ENCODE assay signal across 1 cellular context in the genomic region with DNA sequence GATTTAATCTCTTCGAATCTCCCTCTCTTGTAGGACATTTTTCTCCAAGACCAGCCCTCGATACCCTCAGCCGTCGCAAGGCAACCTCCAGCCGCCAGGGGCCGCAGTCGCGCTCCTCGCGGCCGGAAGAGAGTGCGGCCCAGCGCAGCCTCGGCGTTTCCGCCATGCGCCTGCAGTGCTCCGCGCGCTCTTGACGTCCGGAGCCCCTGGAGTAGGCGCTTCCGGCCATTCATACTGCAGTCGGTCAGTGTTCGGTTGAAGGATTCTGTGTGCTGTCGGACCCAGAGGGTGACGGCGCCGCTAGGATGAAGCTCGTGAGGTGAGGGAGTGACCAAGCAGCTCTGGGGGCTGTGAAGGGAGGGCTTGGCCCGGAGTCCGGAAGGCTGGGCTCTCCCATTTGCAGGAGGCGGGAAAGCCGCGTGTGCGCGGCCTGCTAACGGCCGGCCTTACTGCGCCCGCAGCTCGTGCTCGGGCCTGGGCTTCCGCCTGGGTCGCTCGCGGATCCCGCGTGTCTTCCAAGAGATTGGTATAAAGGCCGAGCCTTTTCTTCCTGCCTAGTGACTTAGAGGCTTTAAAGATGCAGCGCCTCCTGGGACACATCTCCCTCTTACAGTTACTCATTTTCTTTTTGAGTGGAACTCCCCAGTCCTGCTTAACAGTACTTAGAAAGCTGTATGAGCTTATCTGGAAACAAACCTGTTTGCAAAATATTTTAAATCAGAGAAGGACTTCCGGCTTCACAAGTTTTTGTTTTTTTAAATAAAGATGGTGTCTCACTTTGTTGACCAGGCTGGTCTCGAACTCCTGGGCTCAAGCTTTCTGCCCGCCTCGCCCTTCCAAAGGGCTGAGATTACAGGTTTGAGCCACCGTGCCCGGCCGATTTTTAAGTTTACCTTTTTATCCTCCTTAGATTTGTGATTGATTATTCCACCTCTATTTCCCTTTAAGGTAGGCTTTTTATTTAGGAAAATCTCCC.
TF ChIP-seq lines count a peak whose summit lies in the region.

A gene (plus strand): TSS at position 190 of the 976 bp plus-strand sequence. CDS start 116 bp downstream, at position 306.

TF ChIP-seq in HepG2, 621 proteins besides CTCF, POLR2A, EP300 and RAD21 (continued from another document and continues in another):
- TF ChIP-seq RNF2 (conservative IDR thresholded peaks at IDR 0.05; ENCODE audit: low read depth) (peak; percentile 99), ZNF446 (CRISPR knock-in tag; IDR thresholded peaks at IDR 0.05) (no peak), ZNF563 (CRISPR knock-in tag; IDR thresholded peaks at IDR 0.05) (peak; percentile 72; the same call in 1 of the 2 replicates), TMF1 (CRISPR knock-in tag; IDR thresholded peaks at IDR 0.05; ENCODE audit: low read depth) (peak; percentile 89; the same call in 1 of the 2 replicates), ZSCAN21 (CRISPR knock-in tag; IDR thresholded peaks at IDR 0.05; ENCODE audit: borderline replicate concordance) (peak; percentile 96), REL (CRISPR knock-in tag; conservative IDR thresholded peaks at IDR 0.05) (0 out of 2 replicates have a peak, but pooled peaks have one; percentile 88), EED (CRISPR knock-in tag; IDR thresholded peaks at IDR 0.05) (peak; percentile 91; the same call in 1 of the 2 replicates), ZNF552 (CRISPR knock-in tag; IDR thresholded peaks at IDR 0.05; ENCODE audit: borderline replicate concordance) (peak; percentile 59; the same call in 1 of the 2 replicates), KDM5B (CRISPR knock-in tag; IDR thresholded peaks at IDR 0.05; ENCODE audit: borderline replicate concordance) (peak; percentile 96), ZNF367 (CRISPR knock-in tag; IDR thresholded peaks at IDR 0.05; ENCODE audit: borderline replicate concordance) (peak; percentile 73; the same call in 1 of the 2 replicates), ZNF329 (CRISPR knock-in tag; IDR thresholded peaks at IDR 0.05; ENCODE audit: low read depth) (peak; percentile 52; the same call in 1 of the 2 replicates), ZNF431 (CRISPR knock-in tag; IDR thresholded peaks at IDR 0.05; ENCODE audit: borderline replicate concordance, low read depth) (peak; percentile 73; the same call in 1 of the 2 replicates), ZNF589 (CRISPR knock-in tag; conservative IDR thresholded peaks at IDR 0.05) (peak; percentile 83; the same call in 1 of the 2 replicates), HNF4A (CRISPR knock-in tag; IDR thresholded peaks at IDR 0.05) (peak; percentile 47), ZNF709 (CRISPR knock-in tag; IDR thresholded peaks at IDR 0.05) (peak; percentile 87; the same call in 1 of the 2 replicates), CREM (IDR thresholded peaks at IDR 0.05) (peak; percentile 71; the same call in 1 of the 2 replicates), CREM (CRISPR knock-in tag; IDR thresholded peaks at IDR 0.05) (no peak; the same call in 1 of the 2 replicates), JUND (CRISPR knock-in tag; IDR thresholded peaks at IDR 0.05) (no peak), RBM39 (IDR thresholded peaks at IDR 0.05; ENCODE audit: low read depth, low read length, poor library complexity, severe bottlenecking) (peak; percentile 80), ATF1 (CRISPR knock-in tag; IDR thresholded peaks at IDR 0.05) (peak; percentile 75), TRIM24 (CRISPR knock-in tag; IDR thresholded peaks at IDR 0.05) (no peak), ASH2L (IDR thresholded peaks at IDR 0.05; ENCODE audit: insufficient read length, low read depth, low read length) (peak; percentile 95)
- TF ChIP-seq, protein P1, sequence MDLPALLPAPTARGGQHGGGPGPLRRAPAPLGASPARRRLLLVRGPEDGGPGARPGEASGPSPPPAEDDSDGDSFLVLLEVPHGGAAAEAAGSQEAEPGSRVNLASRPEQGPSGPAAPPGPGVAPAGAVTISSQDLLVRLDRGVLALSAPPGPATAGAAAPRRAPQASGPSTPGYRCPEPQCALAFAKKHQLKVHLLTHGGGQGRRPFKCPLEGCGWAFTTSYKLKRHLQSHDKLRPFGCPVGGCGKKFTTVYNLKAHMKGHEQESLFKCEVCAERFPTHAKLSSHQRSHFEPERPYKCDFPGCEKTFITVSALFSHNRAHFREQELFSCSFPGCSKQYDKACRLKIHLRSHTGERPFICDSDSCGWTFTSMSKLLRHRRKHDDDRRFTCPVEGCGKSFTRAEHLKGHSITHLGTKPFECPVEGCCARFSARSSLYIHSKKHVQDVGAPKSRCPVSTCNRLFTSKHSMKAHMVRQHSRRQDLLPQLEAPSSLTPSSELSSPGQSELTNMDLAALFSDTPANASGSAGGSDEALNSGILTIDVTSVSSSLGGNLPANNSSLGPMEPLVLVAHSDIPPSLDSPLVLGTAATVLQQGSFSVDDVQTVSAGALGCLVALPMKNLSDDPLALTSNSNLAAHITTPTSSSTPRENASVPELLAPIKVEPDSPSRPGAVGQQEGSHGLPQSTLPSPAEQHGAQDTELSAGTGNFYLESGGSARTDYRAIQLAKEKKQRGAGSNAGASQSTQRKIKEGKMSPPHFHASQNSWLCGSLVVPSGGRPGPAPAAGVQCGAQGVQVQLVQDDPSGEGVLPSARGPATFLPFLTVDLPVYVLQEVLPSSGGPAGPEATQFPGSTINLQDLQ (CRISPR knock-in tag; IDR thresholded peaks at IDR 0.05) = no peak; the same call in 1 of the 2 replicates
- TF ChIP-seq, protein P2, sequence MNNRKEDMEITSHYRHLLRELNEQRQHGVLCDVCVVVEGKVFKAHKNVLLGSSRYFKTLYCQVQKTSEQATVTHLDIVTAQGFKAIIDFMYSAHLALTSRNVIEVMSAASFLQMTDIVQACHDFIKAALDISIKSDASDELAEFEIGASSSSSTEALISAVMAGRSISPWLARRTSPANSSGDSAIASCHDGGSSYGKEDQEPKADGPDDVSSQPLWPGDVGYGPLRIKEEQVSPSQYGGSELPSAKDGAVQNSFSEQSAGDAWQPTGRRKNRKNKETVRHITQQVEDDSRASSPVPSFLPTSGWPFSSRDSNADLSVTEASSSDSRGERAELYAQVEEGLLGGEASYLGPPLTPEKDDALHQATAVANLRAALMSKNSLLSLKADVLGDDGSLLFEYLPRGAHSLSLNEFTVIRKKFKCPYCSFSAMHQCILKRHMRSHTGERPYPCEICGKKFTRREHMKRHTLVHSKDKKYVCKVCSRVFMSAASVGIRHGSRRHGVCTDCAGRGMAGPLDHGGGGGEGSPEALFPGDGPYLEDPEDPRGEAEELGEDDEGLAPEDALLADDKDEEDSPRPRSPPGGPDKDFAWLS (CRISPR knock-in tag; IDR thresholded peaks at IDR 0.05; ENCODE audit: borderline replicate concordance) = no peak
- TF ChIP-seq, protein P3, sequence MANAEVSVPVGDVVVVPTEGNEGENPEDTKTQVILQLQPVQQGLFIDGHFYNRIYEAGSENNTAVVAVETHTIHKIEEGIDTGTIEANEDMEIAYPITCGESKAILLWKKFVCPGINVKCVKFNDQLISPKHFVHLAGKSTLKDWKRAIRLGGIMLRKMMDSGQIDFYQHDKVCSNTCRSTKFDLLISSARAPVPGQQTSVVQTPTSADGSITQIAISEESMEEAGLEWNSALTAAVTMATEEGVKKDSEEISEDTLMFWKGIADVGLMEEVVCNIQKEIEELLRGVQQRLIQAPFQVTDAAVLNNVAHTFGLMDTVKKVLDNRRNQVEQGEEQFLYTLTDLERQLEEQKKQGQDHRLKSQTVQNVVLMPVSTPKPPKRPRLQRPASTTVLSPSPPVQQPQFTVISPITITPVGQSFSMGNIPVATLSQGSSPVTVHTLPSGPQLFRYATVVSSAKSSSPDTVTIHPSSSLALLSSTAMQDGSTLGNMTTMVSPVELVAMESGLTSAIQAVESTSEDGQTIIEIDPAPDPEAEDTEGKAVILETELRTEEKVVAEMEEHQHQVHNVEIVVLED (CRISPR knock-in tag; IDR thresholded peaks at IDR 0.05; ENCODE audit: borderline replicate concordance) = peak; percentile 97
- TF ChIP-seq, protein P4, sequence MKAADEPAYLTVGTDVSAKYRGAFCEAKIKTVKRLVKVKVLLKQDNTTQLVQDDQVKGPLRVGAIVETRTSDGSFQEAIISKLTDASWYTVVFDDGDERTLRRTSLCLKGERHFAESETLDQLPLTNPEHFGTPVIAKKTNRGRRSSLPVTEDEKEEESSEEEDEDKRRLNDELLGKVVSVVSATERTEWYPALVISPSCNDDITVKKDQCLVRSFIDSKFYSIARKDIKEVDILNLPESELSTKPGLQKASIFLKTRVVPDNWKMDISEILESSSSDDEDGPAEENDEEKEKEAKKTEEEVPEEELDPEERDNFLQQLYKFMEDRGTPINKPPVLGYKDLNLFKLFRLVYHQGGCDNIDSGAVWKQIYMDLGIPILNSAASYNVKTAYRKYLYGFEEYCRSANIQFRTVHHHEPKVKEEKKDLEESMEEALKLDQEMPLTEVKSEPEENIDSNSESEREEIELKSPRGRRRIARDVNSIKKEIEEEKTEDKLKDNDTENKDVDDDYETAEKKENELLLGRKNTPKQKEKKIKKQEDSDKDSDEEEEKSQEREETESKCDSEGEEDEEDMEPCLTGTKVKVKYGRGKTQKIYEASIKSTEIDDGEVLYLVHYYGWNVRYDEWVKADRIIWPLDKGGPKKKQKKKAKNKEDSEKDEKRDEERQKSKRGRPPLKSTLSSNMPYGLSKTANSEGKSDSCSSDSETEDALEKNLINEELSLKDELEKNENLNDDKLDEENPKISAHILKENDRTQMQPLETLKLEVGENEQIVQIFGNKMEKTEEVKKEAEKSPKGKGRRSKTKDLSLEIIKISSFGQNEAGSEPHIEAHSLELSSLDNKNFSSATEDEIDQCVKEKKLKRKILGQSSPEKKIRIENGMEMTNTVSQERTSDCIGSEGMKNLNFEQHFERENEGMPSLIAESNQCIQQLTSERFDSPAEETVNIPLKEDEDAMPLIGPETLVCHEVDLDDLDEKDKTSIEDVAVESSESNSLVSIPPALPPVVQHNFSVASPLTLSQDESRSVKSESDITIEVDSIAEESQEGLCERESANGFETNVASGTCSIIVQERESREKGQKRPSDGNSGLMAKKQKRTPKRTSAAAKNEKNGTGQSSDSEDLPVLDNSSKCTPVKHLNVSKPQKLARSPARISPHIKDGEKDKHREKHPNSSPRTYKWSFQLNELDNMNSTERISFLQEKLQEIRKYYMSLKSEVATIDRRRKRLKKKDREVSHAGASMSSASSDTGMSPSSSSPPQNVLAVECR (CRISPR knock-in tag; IDR thresholded peaks at IDR 0.05; ENCODE audit: borderline replicate concordance) = peak; percentile 98
- TF ChIP-seq, protein P5, sequence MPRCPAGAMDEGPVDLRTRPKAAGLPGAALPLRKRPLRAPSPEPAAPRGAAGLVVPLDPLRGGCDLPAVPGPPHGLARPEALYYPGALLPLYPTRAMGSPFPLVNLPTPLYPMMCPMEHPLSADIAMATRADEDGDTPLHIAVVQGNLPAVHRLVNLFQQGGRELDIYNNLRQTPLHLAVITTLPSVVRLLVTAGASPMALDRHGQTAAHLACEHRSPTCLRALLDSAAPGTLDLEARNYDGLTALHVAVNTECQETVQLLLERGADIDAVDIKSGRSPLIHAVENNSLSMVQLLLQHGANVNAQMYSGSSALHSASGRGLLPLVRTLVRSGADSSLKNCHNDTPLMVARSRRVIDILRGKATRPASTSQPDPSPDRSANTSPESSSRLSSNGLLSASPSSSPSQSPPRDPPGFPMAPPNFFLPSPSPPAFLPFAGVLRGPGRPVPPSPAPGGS (CRISPR knock-in tag; IDR thresholded peaks at IDR 0.05) = peak; percentile 93
- TF ChIP-seq, protein P6, sequence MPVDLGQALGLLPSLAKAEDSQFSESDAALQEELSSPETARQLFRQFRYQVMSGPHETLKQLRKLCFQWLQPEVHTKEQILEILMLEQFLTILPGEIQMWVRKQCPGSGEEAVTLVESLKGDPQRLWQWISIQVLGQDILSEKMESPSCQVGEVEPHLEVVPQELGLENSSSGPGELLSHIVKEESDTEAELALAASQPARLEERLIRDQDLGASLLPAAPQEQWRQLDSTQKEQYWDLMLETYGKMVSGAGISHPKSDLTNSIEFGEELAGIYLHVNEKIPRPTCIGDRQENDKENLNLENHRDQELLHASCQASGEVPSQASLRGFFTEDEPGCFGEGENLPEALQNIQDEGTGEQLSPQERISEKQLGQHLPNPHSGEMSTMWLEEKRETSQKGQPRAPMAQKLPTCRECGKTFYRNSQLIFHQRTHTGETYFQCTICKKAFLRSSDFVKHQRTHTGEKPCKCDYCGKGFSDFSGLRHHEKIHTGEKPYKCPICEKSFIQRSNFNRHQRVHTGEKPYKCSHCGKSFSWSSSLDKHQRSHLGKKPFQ (CRISPR knock-in tag; IDR thresholded peaks at IDR 0.05; ENCODE audit: insufficient replicate concordance) = peak; percentile 91
- TF ChIP-seq, protein P7, sequence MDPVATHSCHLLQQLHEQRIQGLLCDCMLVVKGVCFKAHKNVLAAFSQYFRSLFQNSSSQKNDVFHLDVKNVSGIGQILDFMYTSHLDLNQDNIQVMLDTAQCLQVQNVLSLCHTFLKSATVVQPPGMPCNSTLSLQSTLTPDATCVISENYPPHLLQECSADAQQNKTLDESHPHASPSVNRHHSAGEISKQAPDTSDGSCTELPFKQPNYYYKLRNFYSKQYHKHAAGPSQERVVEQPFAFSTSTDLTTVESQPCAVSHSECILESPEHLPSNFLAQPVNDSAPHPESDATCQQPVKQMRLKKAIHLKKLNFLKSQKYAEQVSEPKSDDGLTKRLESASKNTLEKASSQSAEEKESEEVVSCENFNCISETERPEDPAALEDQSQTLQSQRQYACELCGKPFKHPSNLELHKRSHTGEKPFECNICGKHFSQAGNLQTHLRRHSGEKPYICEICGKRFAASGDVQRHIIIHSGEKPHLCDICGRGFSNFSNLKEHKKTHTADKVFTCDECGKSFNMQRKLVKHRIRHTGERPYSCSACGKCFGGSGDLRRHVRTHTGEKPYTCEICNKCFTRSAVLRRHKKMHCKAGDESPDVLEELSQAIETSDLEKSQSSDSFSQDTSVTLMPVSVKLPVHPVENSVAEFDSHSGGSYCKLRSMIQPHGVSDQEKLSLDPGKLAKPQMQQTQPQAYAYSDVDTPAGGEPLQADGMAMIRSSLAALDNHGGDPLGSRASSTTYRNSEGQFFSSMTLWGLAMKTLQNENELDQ (CRISPR knock-in tag; IDR thresholded peaks at IDR 0.05; ENCODE audit: borderline replicate concordance) = no peak
- TF ChIP-seq, protein P8, sequence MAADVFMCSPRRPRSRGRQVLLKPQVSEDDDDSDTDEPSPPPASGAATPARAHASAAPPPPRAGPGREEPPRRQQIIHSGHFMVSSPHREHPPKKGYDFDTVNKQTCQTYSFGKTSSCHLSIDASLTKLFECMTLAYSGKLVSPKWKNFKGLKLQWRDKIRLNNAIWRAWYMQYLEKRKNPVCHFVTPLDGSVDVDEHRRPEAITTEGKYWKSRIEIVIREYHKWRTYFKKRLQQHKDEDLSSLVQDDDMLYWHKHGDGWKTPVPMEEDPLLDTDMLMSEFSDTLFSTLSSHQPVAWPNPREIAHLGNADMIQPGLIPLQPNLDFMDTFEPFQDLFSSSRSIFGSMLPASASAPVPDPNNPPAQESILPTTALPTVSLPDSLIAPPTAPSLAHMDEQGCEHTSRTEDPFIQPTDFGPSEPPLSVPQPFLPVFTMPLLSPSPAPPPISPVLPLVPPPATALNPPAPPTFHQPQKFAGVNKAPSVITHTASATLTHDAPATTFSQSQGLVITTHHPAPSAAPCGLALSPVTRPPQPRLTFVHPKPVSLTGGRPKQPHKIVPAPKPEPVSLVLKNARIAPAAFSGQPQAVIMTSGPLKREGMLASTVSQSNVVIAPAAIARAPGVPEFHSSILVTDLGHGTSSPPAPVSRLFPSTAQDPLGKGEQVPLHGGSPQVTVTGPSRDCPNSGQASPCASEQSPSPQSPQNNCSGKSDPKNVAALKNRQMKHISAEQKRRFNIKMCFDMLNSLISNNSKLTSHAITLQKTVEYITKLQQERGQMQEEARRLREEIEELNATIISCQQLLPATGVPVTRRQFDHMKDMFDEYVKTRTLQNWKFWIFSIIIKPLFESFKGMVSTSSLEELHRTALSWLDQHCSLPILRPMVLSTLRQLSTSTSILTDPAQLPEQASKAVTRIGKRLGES (CRISPR knock-in tag; IDR thresholded peaks at IDR 0.05; ENCODE audit: borderline replicate concordance) = peak; percentile 86
